ENCODE assay signal across 7 cellular contexts in genomic region chr12:123269980-123270379, GRCh38. TPM values are rescaled to one million over a fixed set of nuclear protein-coding genes. Genes with fewer than 3 reads are reported as not detected.
DNase-seq lines count a peak whose midpoint lies in the region; ATAC-seq and TF ChIP-seq lines count a peak whose summit lies in the region.

No MANE protein-coding gene starts in this region.

- peaks cover 37% of the 10 kb centered on the region for H3K4me1 Mint-ChIP-seq in GM23338
- H3K4me1 Mint-ChIP-seq in neural crest cell = peaks cover 40% of the 10 kb centered on the region

- no peaks in the 10 kb centered on the region for H3K9me2 ChIP-seq in GM23338 (ENCODE audit: insufficient read depth)

- peak overlapping the region; percentile 98 for H3K4me3 Mint-ChIP-seq in GM23338
- peak overlapping the region; percentile 99 for H3K4me3 Mint-ChIP-seq in neural crest cell

- H3K27ac ChIP-seq in GM23338 (ENCODE audit: low read depth) = peak overlapping the region; percentile 91
- no peak overlapping the region for H3K27ac ChIP-seq in SJSA1
- peak overlapping the region; percentile 65 for H3K27ac ChIP-seq in epithelial cell of prostate

- TF ChIP-seq CTCF in GM23338 (conservative IDR thresholded peaks at IDR 0.05; ENCODE audit: low read depth in 2 of 2) = no peak
- TF ChIP-seq CTCF in neural crest cell (conservative IDR thresholded peaks at IDR 0.05) = no peak

- H3K27ac Mint-ChIP-seq in GM23338 (peak overlapping the region; percentile 96), neural crest cell (ENCODE audit: unreplicated experiment) (peak overlapping the region; percentile 100)

- peak overlapping the region; percentile 32; the same call in 1 of the 2 replicates for H2AFZ ChIP-seq in GM23338

- H3K27me3 Mint-ChIP-seq in GM23338 (ENCODE audit: insufficient read depth, low read depth, poor library complexity) (peaks cover 22% of the 10 kb centered on the region), neural crest cell (ENCODE audit: low read depth) (peaks cover 16% of the 10 kb centered on the region)

- peak overlapping the region; percentile 98 for H3K4me2 ChIP-seq in GM23338

- H3K36me3 Mint-ChIP-seq in GM23338 (ENCODE audit: low read depth) (peaks cover 26% of the 10 kb centered on the region), neural crest cell (ENCODE audit: low read depth) (peaks cover 9% of the 10 kb centered on the region)

- peaks cover 51% of the 10 kb centered on the region for H3K79me2 ChIP-seq in GM23338 (replicated peaks; ENCODE audit: insufficient read depth)

- DNase-seq in GM23338 (ENCODE audit: low spot score) = peak; percentile 46
- no peak for DNase-seq in SJSA1 (ENCODE audit: low read depth in 1 of 2, low spot score in 2 of 2)
- no peak for DNase-seq in epithelial cell of prostate (ENCODE audit: low read depth, low spot score)
- peak; percentile 28 for DNase-seq in neural crest cell (ENCODE audit: low read depth, low spot score)
- DNase-seq in activated gamma-delta T cell (lab: John Stamatoyannopoulos, UW) = no peak
- DNase-seq in AG20443 (ENCODE audit: low spot score) = no peak

- H3K27me3 ChIP-seq in GM23338 (ENCODE audit: insufficient read depth) (no peaks in the 10 kb centered on the region), SJSA1 (replicated peaks) (no peaks in the 10 kb centered on the region)

- peaks cover 18% of the 10 kb centered on the region for H3K4me1 ChIP-seq in GM23338 (ENCODE audit: insufficient read depth)
- H3K4me1 ChIP-seq in SJSA1 (replicated peaks) = peaks cover 11% of the 10 kb centered on the region

- H3K9me3 Mint-ChIP-seq in GM23338 (peaks cover 4% of the 10 kb centered on the region; the same call in 1 of the 3 replicates), neural crest cell (no peaks in the 10 kb centered on the region)

- 0 out of 2 replicates have a peak, but pooled peaks cover 10% of the 10 kb centered on the region for H3F3A ChIP-seq in GM23338 (replicated peaks; ENCODE audit: low read depth)

- no peaks in the 10 kb centered on the region for H3K9me3 ChIP-seq in SJSA1 (replicated peaks)

- H4K20me1 ChIP-seq in GM23338 (replicated peaks; ENCODE audit: insufficient read depth) = peaks cover 11% of the 10 kb centered on the region

- H3K36me3 ChIP-seq in GM23338 (ENCODE audit: insufficient read depth) (no peaks in the 10 kb centered on the region), SJSA1 (peaks cover 28% of the 10 kb centered on the region)

- peak overlapping the region; percentile 78 for H3K4me3 ChIP-seq in GM23338
- peak overlapping the region; percentile 90 for H3K4me3 ChIP-seq in SJSA1

- ATAC-seq in GM23338 (no peak; the same call in 1 of the 3 replicates), GM19463 (IDR thresholded peaks at IDR 0.05; ENCODE audit: unreplicated experiment) (no peak)

TF ChIP-seq in GM23338, 12 proteins besides CTCF, POLR2A, EP300 and RAD21:
- no peak for TF ChIP-seq EZH2phosphoT487 (IDR thresholded peaks at IDR 0.05; ENCODE audit: unreplicated experiment)
- TF ChIP-seq POLR2AphosphoS5 (IDR thresholded peaks at IDR 0.05; ENCODE audit: low read depth) = no peak
- TF ChIP-seq JUNB (IDR thresholded peaks at IDR 0.05; ENCODE audit: unreplicated experiment) = no peak
- TF ChIP-seq REST (IDR thresholded peaks at IDR 0.05; ENCODE audit: unreplicated experiment) = no peak
- TF ChIP-seq CREB1 (CRISPR knock-in tag; IDR thresholded peaks at IDR 0.05; ENCODE audit: low read depth) = no peak
- no peak for TF ChIP-seq ETS1 (IDR thresholded peaks at IDR 0.05)
- TF ChIP-seq ZNF331 (CRISPR knock-in tag; IDR thresholded peaks at IDR 0.05; ENCODE audit: low read depth) = no peak
- no peak for TF ChIP-seq NANOG (IDR thresholded peaks at IDR 0.05; ENCODE audit: borderline replicate concordance)
TF ChIP-seq in GM23338: peak in this region for 0.

RNA-seq across cellular contexts. Expression of gene CDK2AP1, which starts 1.7 kb away (rescaled TPM):
- 240 and 244 TPM in 2 replicates for total RNA-seq in GM23338 (2014; rRNA removed; shearing (Covaris generic))
- 207 and 232 TPM in 2 replicates for polyA plus RNA-seq in GM23338 (2016; fragmentation: Nextera tagmentation; extraction: Ambion mirVana)
- 124 and 162 TPM in 2 replicates for total RNA-seq in SJSA1 (2014; rRNA removed; shearing (Covaris generic))
- total RNA-seq in neural crest cell = 223 and 234 TPM in 2 replicates

RNA-seq across cellular contexts. Expression of gene MTRFR, which starts 36.7 kb away (rescaled TPM):
- total RNA-seq in GM23338 (2014; rRNA removed; shearing (Covaris generic)) = 13.3 and 14.8 TPM in 2 replicates
- polyA plus RNA-seq in GM23338 (2016; fragmentation: Nextera tagmentation; extraction: Ambion mirVana) = 33.2 and 38.4 TPM in 2 replicates
- total RNA-seq in SJSA1 (2014; rRNA removed; shearing (Covaris generic)) = 10.3 and 14.2 TPM in 2 replicates
- total RNA-seq in neural crest cell = 18.8 and 19.0 TPM in 2 replicates

RNA-seq across cellular contexts. Expression of gene MPHOSPH9, which starts 37.0 kb away (rescaled TPM):
- total RNA-seq in GM23338 (2014; rRNA removed; shearing (Covaris generic)) = 43.2 and 77.9 TPM in 2 replicates
- polyA plus RNA-seq in GM23338 (2016; fragmentation: Nextera tagmentation; extraction: Ambion mirVana) = 26.2 and 30.5 TPM in 2 replicates
- 77.6 and 142 TPM in 2 replicates for total RNA-seq in SJSA1 (2014; rRNA removed; shearing (Covaris generic))
- 79.8 and 95.4 TPM in 2 replicates for total RNA-seq in neural crest cell

Comparison
In these comparisons a context has a peak if more than half of its experiments do, and no peak if none do; other contexts are left out.
1. DNase-seq: peak in GM23338 (single experiment) and neural crest cell (single experiment); none in SJSA1 (0 of 2), epithelial cell of prostate (single experiment), activated gamma-delta T cell (single experiment) and AG20443 (single experiment).